Comparison of ENCODE assay signal across 14 cellular contexts in genomic region chr13:35888327-35888940, GRCh38.
A peak's percentile ranks its signal among the peaks of the same experiment; 100 is the strongest.
DNase-seq lines count a peak whose midpoint lies in the region; ATAC-seq and TF ChIP-seq lines count a peak whose summit lies in the region.
"Had no signal": no experiment of that assay in that cellular context is flagged by ENCODE, and none has a peak within 500 bp of the region (broad histone marks: within the 10 kb centered on the region; RNA-seq: fewer than 3 reads in every experiment).

No MANE protein-coding gene starts in this region.

- no peaks in the 10 kb centered on the region for H3K4me1 ChIP-seq in trophoblast cell (ENCODE audit: control insufficient read depth in 1 of 2, insufficient read depth in 2 of 2, low read length in 2 of 2)
- H3K4me1 ChIP-seq in effector memory CD4-positive, alpha-beta T cell (ENCODE audit: control insufficient read depth, insufficient read depth, low read length, poor library complexity, severe bottlenecking): no peaks in the 10 kb centered on the region
- H3K4me1 ChIP-seq: testis had no signal

- no peak overlapping the region for H2BK5ac ChIP-seq in trophoblast cell (ENCODE audit: low read depth, low read length, poor library complexity)

- H3K36me3 Mint-ChIP-seq in activated naive CD8-positive, alpha-beta T cell treated with anti-CD3 and anti-CD28 coated beads, Interleukin-2, amount 50 U/mL, for 24 hours (ENCODE audit: low read depth): no peaks in the 10 kb centered on the region
- H3K36me3 Mint-ChIP-seq: CD4-positive, alpha-beta memory T cell had no signal

- DNase-seq in M059J (ENCODE audit: low read depth) (peak; percentile 48), NCI-H2196 (lab: John Stamatoyannopoulos, UW; ENCODE audit: unreplicated experiment) (peak; percentile 32), astrocyte of the cerebellum (ENCODE audit: low read depth) (peak; percentile 19), trophoblast cell (no peak), GM19240 (ENCODE audit: insufficient read length, low spot score) (no peak), RWPE1 (ENCODE audit: low spot score) (no peak)
- DNase-seq in activated naive CD8-positive, alpha-beta T cell treated with anti-CD3 and anti-CD28 coated beads, Interleukin-2, amount 50 U/mL, for 24 hours: no peak
- no peak for DNase-seq in effector memory CD4-positive, alpha-beta T cell
- DNase-seq: CD4-positive, alpha-beta memory T cell; heart right ventricle; left ventricle myocardium superior; testis had no signal

- no peak overlapping the region for H2BK120ac ChIP-seq in trophoblast cell (ENCODE audit: insufficient read depth, low read length, poor library complexity)

- no peak overlapping the region for H3K18ac ChIP-seq in trophoblast cell (ENCODE audit: low read length)

- no peak for ATAC-seq in activated naive CD8-positive, alpha-beta T cell treated with anti-CD3 and anti-CD28 coated beads, Interleukin-2, amount 50 U/mL, for 24 hours
- ATAC-seq: heart right ventricle, left ventricle myocardium superior had no signal

- no peaks in the 10 kb centered on the region for H3K27me3 ChIP-seq in trophoblast cell (ENCODE audit: insufficient read depth, low read length)
- H3K27me3 ChIP-seq in effector memory CD4-positive, alpha-beta T cell (replicated peaks; ENCODE audit: control insufficient read depth, insufficient read depth, low read length, poor library complexity, severe bottlenecking): no peaks in the 10 kb centered on the region
- H3K27me3 ChIP-seq: heart right ventricle, neutrophil, testis had no signal

- H3K4ac ChIP-seq in trophoblast cell (ENCODE audit: low read depth, low read length): no peak overlapping the region

- H3K79me2 ChIP-seq in trophoblast cell (ENCODE audit: control insufficient read depth, insufficient read depth, low read length, poor library complexity): no peaks in the 10 kb centered on the region

- no peak for TF ChIP-seq CTCF in astrocyte of the cerebellum (IDR thresholded peaks at IDR 0.05; ENCODE audit: low read depth, low read length, missing control alignments)
- TF ChIP-seq CTCF in RWPE1 (conservative IDR thresholded peaks at IDR 0.05; ENCODE audit: low read depth): no peak

- H2AFZ ChIP-seq in trophoblast cell (ENCODE audit: insufficient read depth, low read length, poor library complexity): no peak overlapping the region

- no peak overlapping the region for H2BK12ac ChIP-seq in trophoblast cell (ENCODE audit: low read length)

- peaks cover 2% of the 10 kb centered on the region for H3K9me3 ChIP-seq in trophoblast cell (ENCODE audit: insufficient read depth, low read depth, low read length)
- no peaks in the 10 kb centered on the region for H3K9me3 ChIP-seq in effector memory CD4-positive, alpha-beta T cell (ENCODE audit: control insufficient read depth, low read length)
- H3K9me3 ChIP-seq: heart right ventricle, neutrophil, testis had no signal

- H3K14ac ChIP-seq in trophoblast cell (ENCODE audit: low read length): no peak overlapping the region

- CTCF ChIA-PET in RWPE1 (lab: Yijun Ruan, JAX): no interaction called here

- H3K4me1 Mint-ChIP-seq in activated naive CD8-positive, alpha-beta T cell treated with anti-CD3 and anti-CD28 coated beads, Interleukin-2, amount 50 U/mL, for 24 hours: no peaks in the 10 kb centered on the region
- H3K4me1 Mint-ChIP-seq: CD4-positive, alpha-beta memory T cell had no signal

- no peaks in the 10 kb centered on the region for H3K79me1 ChIP-seq in trophoblast cell (ENCODE audit: low read length)

- WGBS in trophoblast cell (ENCODE audit: extremely low coverage, insufficient coverage, insufficient read length): no CpG with 5 or more reads among the region's 3 CpGs

- no peak overlapping the region for H3K27ac ChIP-seq in trophoblast cell (ENCODE audit: low read depth, low read length)
- H3K27ac ChIP-seq in effector memory CD4-positive, alpha-beta T cell (ENCODE audit: insufficient read depth, low read length, poor library complexity, severe bottlenecking): no peak overlapping the region
- no peak overlapping the region for H3K27ac ChIP-seq in RWPE1
- H3K27ac ChIP-seq: heart right ventricle, neutrophil, testis had no signal

- in situ Hi-C loops in astrocyte of the cerebellum (cut with HindIII; ENCODE audit: low sequenced_read_pairs): no loop called here

- H3K4me3 Mint-ChIP-seq in activated naive CD8-positive, alpha-beta T cell treated with anti-CD3 and anti-CD28 coated beads, Interleukin-2, amount 50 U/mL, for 24 hours: no peak overlapping the region
- H3K4me3 Mint-ChIP-seq: CD4-positive, alpha-beta memory T cell had no signal

- peaks cover 2% of the 10 kb centered on the region for H3K27me3 Mint-ChIP-seq in activated naive CD8-positive, alpha-beta T cell treated with anti-CD3 and anti-CD28 coated beads, Interleukin-2, amount 50 U/mL, for 24 hours

- H3K27ac Mint-ChIP-seq in activated naive CD8-positive, alpha-beta T cell treated with anti-CD3 and anti-CD28 coated beads, Interleukin-2, amount 50 U/mL, for 24 hours: no peak overlapping the region
- H3K27ac Mint-ChIP-seq: CD4-positive, alpha-beta memory T cell had no signal

- no peak overlapping the region for H3K4me2 ChIP-seq in trophoblast cell (ENCODE audit: low read length)
- H3K4me2 ChIP-seq: smooth muscle cell had no signal

- no peak overlapping the region for H4K12ac ChIP-seq in trophoblast cell (ENCODE audit: low read depth, low read length)

- H4K91ac ChIP-seq in trophoblast cell (ENCODE audit: low read depth, low read length): no peak overlapping the region

- H3K4me3 ChIP-seq in astrocyte of the cerebellum (ENCODE audit: low read depth, low read length): no peak overlapping the region
- no peak overlapping the region for H3K4me3 ChIP-seq in trophoblast cell (ENCODE audit: low read depth, low read length)
- no peak overlapping the region for H3K4me3 ChIP-seq in effector memory CD4-positive, alpha-beta T cell (ENCODE audit: insufficient read depth, low read depth, low read length, poor library complexity, severe bottlenecking)
- H3K4me3 ChIP-seq: heart right ventricle, smooth muscle cell, testis had no signal

- no peak overlapping the region for H3K23ac ChIP-seq in trophoblast cell (ENCODE audit: low read length)

- no peaks in the 10 kb centered on the region for H3K36me3 ChIP-seq in trophoblast cell (ENCODE audit: control insufficient read depth in 1 of 2, insufficient read depth in 2 of 2, low read length in 2 of 2)
- H3K36me3 ChIP-seq in effector memory CD4-positive, alpha-beta T cell (ENCODE audit: control insufficient read depth, insufficient read depth, low read length): no peaks in the 10 kb centered on the region
- H3K36me3 ChIP-seq: heart right ventricle, neutrophil had no signal

- no peaks in the 10 kb centered on the region for H3K9me3 Mint-ChIP-seq in activated naive CD8-positive, alpha-beta T cell treated with anti-CD3 and anti-CD28 coated beads, Interleukin-2, amount 50 U/mL, for 24 hours

- POLR2A ChIA-PET in RWPE1 (lab: Yijun Ruan, JAX; ENCODE audit: low non-redundant PET): no interaction called here

- no peak overlapping the region for H2AK5ac ChIP-seq in trophoblast cell (ENCODE audit: low read length)

- H3K9ac ChIP-seq in trophoblast cell (ENCODE audit: low read length): peak overlapping the region; percentile 33

- no peak overlapping the region for H4K8ac ChIP-seq in trophoblast cell (ENCODE audit: low read depth, low read length)

Comparison
In these comparisons a context has a peak if more than half of its experiments do, and no peak if none do; other contexts are left out.
1. DNase-seq: peak in M059J (single experiment), NCI-H2196 (single experiment) and astrocyte of the cerebellum (single experiment); none in trophoblast cell (0 of 2), activated naive CD8-positive, alpha-beta T cell treated with anti-CD3 and anti-CD28 coated beads, Interleukin-2, amount 50 U/mL, for 24 hours (single experiment), GM19240 (single experiment), effector memory CD4-positive, alpha-beta T cell (0 of 3) and RWPE1 (single experiment).